10 cellular contexts compared by ENCODE assay signal in genomic region chr17:73902416-73903181, GRCh38.
DNase-seq lines count a peak whose midpoint lies in the region; ATAC-seq and TF ChIP-seq lines count a peak whose summit lies in the region.
"Had no signal": no experiment of that assay in that cellular context is flagged by ENCODE, and none has a peak within 500 bp of the region (broad histone marks: within the 10 kb centered on the region; RNA-seq: fewer than 3 reads in every experiment).

No MANE protein-coding gene starts in this region.

- no peak overlapping the region for H3K27ac Mint-ChIP-seq in activated naive CD8-positive, alpha-beta T cell treated with anti-CD3 and anti-CD28 coated beads for 36 hours

- H3K27me3 ChIP-seq in mucosa of rectum (ENCODE audit: control insufficient read depth in 2 of 2, insufficient read depth in 2 of 2, low read length in 2 of 2), result peaks cover 23 to 37% of the 10 kb centered on the region in 2 donors
- H3K27me3 ChIP-seq: right lobe of liver had no signal

- peak overlapping the region; percentile 47 for H3K4me3 Mint-ChIP-seq in activated naive CD8-positive, alpha-beta T cell treated with anti-CD3 and anti-CD28 coated beads for 36 hours

- H3K36me3 Mint-ChIP-seq in activated naive CD8-positive, alpha-beta T cell treated with anti-CD3 and anti-CD28 coated beads for 36 hours, result no peaks in the 10 kb centered on the region

- no peaks in the 10 kb centered on the region for H3K9me3 Mint-ChIP-seq in activated naive CD8-positive, alpha-beta T cell treated with anti-CD3 and anti-CD28 coated beads for 36 hours

- H3K4me1 ChIP-seq in mucosa of rectum (ENCODE audit: control insufficient read depth in 2 of 2, insufficient read depth in 2 of 2, low read length in 2 of 2), result peaks cover 0 to 6% of the 10 kb centered on the region in 2 donors
- H3K4me1 ChIP-seq: right lobe of liver had no signal

- no peak overlapping the region for H3K27ac ChIP-seq in mucosa of rectum (ENCODE audit: low read depth in 2 of 2, low read length in 2 of 2)
- H3K27ac ChIP-seq: right lobe of liver had no signal

- no peaks in the 10 kb centered on the region for H3K36me3 ChIP-seq in mucosa of rectum (ENCODE audit: control insufficient read depth in 2 of 2, insufficient read depth in 2 of 2, low read length in 2 of 2)
- H3K36me3 ChIP-seq: right lobe of liver had no signal

- TF ChIP-seq CTCF in GM10266 (IDR thresholded peaks at IDR 0.05; ENCODE audit: control insufficient read depth, insufficient read depth, low read depth, missing control alignments), result no peak

- DNase-seq in COLO668 (lab: John Stamatoyannopoulos, UW; ENCODE audit: unreplicated experiment) (peak; percentile 80), KBM-7 (peak; percentile 12), GM10266 (ENCODE audit: extremely low spot score) (no peak), NK-92 (lab: John Stamatoyannopoulos, UW; ENCODE audit: unreplicated experiment) (no peak)
- DNase-seq in activated naive CD8-positive, alpha-beta T cell treated with anti-CD3 and anti-CD28 coated beads for 36 hours, result no peak
- DNase-seq: NK-92 treated with Interleukin-12 subunit alpha and Interleukin-12 subunit beta, amount 100 ng/mL, for 24 hours had no signal

- peak overlapping the region; percentile 4 to 53 for H3K4me3 ChIP-seq in mucosa of rectum (ENCODE audit: low read length in 2 of 2)
- H3K4me3 ChIP-seq: right lobe of liver had no signal

- H3K27me3 Mint-ChIP-seq in activated naive CD8-positive, alpha-beta T cell treated with anti-CD3 and anti-CD28 coated beads for 36 hours, result peaks cover 49% of the 10 kb centered on the region

- H3K9ac ChIP-seq in mucosa of rectum (ENCODE audit: low read depth in 1 of 2, low read length in 2 of 2), result no peak overlapping the region

- in situ Hi-C loops in KBM-7 (cut with MboI; ENCODE audit: low pct_unique_long_range_greater_than_20kb, low sequenced_read_pairs), result no loop called here

- ATAC-seq in HG02973 (IDR thresholded peaks at IDR 0.05; ENCODE audit: unreplicated experiment) (no peak), HG03175 (IDR thresholded peaks at IDR 0.05; ENCODE audit: unreplicated experiment) (no peak)

- H3K4me1 Mint-ChIP-seq in activated naive CD8-positive, alpha-beta T cell treated with anti-CD3 and anti-CD28 coated beads for 36 hours, result peaks cover 6% of the 10 kb centered on the region

- no peaks in the 10 kb centered on the region for H3K9me3 ChIP-seq in mucosa of rectum (ENCODE audit: control insufficient read depth in 2 of 2, low read length in 2 of 2)
- H3K9me3 ChIP-seq: right lobe of liver had no signal

Comparison
In these comparisons a context has a peak if more than half of its experiments do, and no peak if none do; other contexts are left out.
1. DNase-seq: peak in COLO668 (single experiment) and KBM-7 (single experiment); none in activated naive CD8-positive, alpha-beta T cell treated with anti-CD3 and anti-CD28 coated beads for 36 hours (single experiment), GM10266 (single experiment) and NK-92 (single experiment).